In the genomic region with DNA sequence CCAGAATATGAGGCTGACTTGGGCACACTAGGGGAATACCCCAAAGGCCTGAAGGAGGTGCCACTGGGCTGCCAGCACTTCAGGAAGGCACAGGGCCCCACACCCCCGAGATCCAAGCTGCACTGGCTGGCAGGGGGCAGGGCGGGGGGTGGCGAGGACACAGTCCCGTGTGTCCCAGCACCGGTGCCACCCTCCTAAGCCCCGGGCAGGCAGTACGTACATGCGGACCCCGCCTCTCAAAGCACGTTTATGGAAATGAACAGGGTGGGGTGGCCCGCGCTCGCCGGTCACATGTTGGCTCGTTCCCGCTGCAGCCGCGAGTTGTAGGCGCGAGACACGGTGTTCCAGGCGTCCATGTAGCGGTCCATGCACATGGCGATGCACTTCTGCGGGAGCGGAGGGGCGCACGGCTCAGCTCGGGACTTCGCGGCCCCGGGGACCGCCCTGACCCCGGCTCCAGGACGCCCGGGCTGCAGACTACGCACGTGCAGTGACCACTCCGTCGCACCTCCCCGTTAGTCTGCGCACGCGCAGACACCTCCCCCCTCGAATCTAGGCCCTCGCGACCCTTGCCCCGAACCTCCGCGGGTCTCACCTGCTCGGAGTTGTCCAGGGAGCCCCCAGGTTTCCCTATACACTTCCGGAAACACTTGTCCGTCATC, we compare ENCODE assay signal across 8 cellular contexts. TPM values are rescaled to one million over a fixed set of nuclear protein-coding genes. Genes with fewer than 3 reads are reported as not detected.
DNase-seq lines count a peak whose midpoint lies in the region; ATAC-seq and TF ChIP-seq lines count a peak whose summit lies in the region.

No MANE protein-coding gene starts in this region.

- peak overlapping the region; percentile 98 for H3K56ac ChIP-seq in mesendoderm (ENCODE audit: low read length)

- peaks cover 10 to 19% (median 13%) of the 10 kb centered on the region in 3 donors for H3K4me1 Mint-ChIP-seq in CD8-positive, alpha-beta memory T cell
- H3K4me1 Mint-ChIP-seq in IgD-negative memory B cell = peaks cover 6 to 9% (median 7%) of the 10 kb centered on the region in 3 donors
- H3K4me1 Mint-ChIP-seq in activated B cell treated with CpG ODN at 0.5 μM for 24 hours = peaks cover 21% of the 10 kb centered on the region
- peaks cover 43% of the 10 kb centered on the region for H3K4me1 Mint-ChIP-seq in stimulated activated naive CD8-positive, alpha-beta T cell treated with anti-CD3 and anti-CD28 coated beads, Interleukin-15, amount 100 ng/mL, for 72 hours

- peaks cover 0 to 2% (median 0%) of the 10 kb centered on the region in 5 donors for H3K9me3 Mint-ChIP-seq in CD8-positive, alpha-beta memory T cell
- H3K9me3 Mint-ChIP-seq in IgD-negative memory B cell (no peaks in the 10 kb centered on the region), activated B cell treated with CpG ODN at 0.5 μM for 24 hours (no peaks in the 10 kb centered on the region)
- no peaks in the 10 kb centered on the region for H3K9me3 Mint-ChIP-seq in stimulated activated naive CD8-positive, alpha-beta T cell treated with anti-CD3 and anti-CD28 coated beads, Interleukin-15, amount 100 ng/mL, for 72 hours

- peaks cover 9% of the 10 kb centered on the region for H3K79me1 ChIP-seq in mesendoderm (ENCODE audit: low read length)

- peak overlapping the region; percentile 91 to 99 (median 94) for H3K4me3 Mint-ChIP-seq in CD8-positive, alpha-beta memory T cell
- H3K4me3 Mint-ChIP-seq in IgD-negative memory B cell (peak overlapping the region; percentile 92 to 99 (median 94)), activated B cell treated with CpG ODN at 0.5 μM for 24 hours (peak overlapping the region; percentile 90)
- H3K4me3 Mint-ChIP-seq in stimulated activated naive CD8-positive, alpha-beta T cell treated with anti-CD3 and anti-CD28 coated beads, Interleukin-15, amount 100 ng/mL, for 72 hours = peak overlapping the region; percentile 89 to 99

- CTCF ChIA-PET in CD8-positive, alpha-beta memory T cell (lab: Charles Lee) = interaction anchor here (1.0 to 1.3 kb wide), 3 partner anchors 153 to 322 kb away, joined by 3 to 6 read pairs (median 3); no protein-coding TSS in a partner anchor
- CTCF ChIA-PET in activated B cell treated with CpG ODN at 0.5 μM for 24 hours (lab: Charles Lee) = no interaction called here

- peaks cover 0 to 32% (median 2%) of the 10 kb centered on the region in 3 donors for H3K36me3 Mint-ChIP-seq in CD8-positive, alpha-beta memory T cell
- H3K36me3 Mint-ChIP-seq in IgD-negative memory B cell (no peaks in the 10 kb centered on the region), activated B cell treated with CpG ODN at 0.5 μM for 24 hours (ENCODE audit: low read depth) (peaks cover 28% of the 10 kb centered on the region)

- H3K9me3 ChIP-seq in CD8-positive, alpha-beta memory T cell (ENCODE audit: low read length) = no peaks in the 10 kb centered on the region

- peak overlapping the region; percentile 73 for H3K4ac ChIP-seq in mesendoderm (ENCODE audit: low read depth, low read length)

- peak overlapping the region; percentile 91 for H3K27ac ChIP-seq in CD8-positive, alpha-beta memory T cell (ENCODE audit: low read depth, low read length)
- peak overlapping the region; percentile 74 for H3K27ac ChIP-seq in mesendoderm (ENCODE audit: low read depth, low read length)

- no peaks in the 10 kb centered on the region for H3K36me3 ChIP-seq in CD8-positive, alpha-beta memory T cell (ENCODE audit: insufficient read depth, low read length)
- H3K36me3 ChIP-seq in mesendoderm (ENCODE audit: control insufficient read depth, insufficient read depth, low read length) = peaks cover 8% of the 10 kb centered on the region

- no peak overlapping the region for H2BK15ac ChIP-seq in mesendoderm (replicated peaks; ENCODE audit: low read depth)

- WGBS in mesendoderm (ENCODE audit: extremely low coverage, insufficient coverage, low lambda C conversion rate) = no CpG with 5 or more reads among the region's 53 CpGs

- H3K79me2 ChIP-seq in mesendoderm (ENCODE audit: control insufficient read depth, insufficient read depth, low read length) = peaks cover 15% of the 10 kb centered on the region

- H3K27me3 ChIP-seq in CD8-positive, alpha-beta memory T cell (ENCODE audit: insufficient read depth, low read length, poor library complexity, severe bottlenecking) = no peaks in the 10 kb centered on the region
- H3K27me3 ChIP-seq in mesendoderm (ENCODE audit: insufficient read depth, low read length, poor library complexity) = no peaks in the 10 kb centered on the region

- H3K27me3 Mint-ChIP-seq in CD8-positive, alpha-beta memory T cell = peaks cover 0 to 2% of the 10 kb centered on the region in 2 donors
- H3K27me3 Mint-ChIP-seq in IgD-negative memory B cell (no peaks in the 10 kb centered on the region), activated B cell treated with CpG ODN at 0.5 μM for 24 hours (no peaks in the 10 kb centered on the region)
- no peaks in the 10 kb centered on the region for H3K27me3 Mint-ChIP-seq in stimulated activated naive CD8-positive, alpha-beta T cell treated with anti-CD3 and anti-CD28 coated beads, Interleukin-15, amount 100 ng/mL, for 72 hours

- no peak overlapping the region for H4K5ac ChIP-seq in mesendoderm (ENCODE audit: low read length)

- no peak for TF ChIP-seq CTCF in activated B cell treated with CpG ODN at 0.5 μM for 24 hours (IDR thresholded peaks at IDR 0.05)

- H2AK5ac ChIP-seq in mesendoderm (ENCODE audit: low read length) = peak overlapping the region; percentile 14

- no peak overlapping the region for H3K23ac ChIP-seq in mesendoderm (ENCODE audit: low read length)

- POLR2A ChIA-PET in CD8-positive, alpha-beta memory T cell (lab: Charles Lee) = interaction anchor here (0.5 to 1.6 kb wide), 5 partner anchors 30 to 551 kb away, joined by 3 to 10 read pairs (median 4); a partner anchor contains a TSS
- POLR2A ChIA-PET in activated B cell treated with CpG ODN at 0.5 μM for 24 hours (lab: Charles Lee) = interaction anchor here (0.6 to 1.4 kb wide), 18 partner anchors 12 to 357 kb away, joined by 3 to 24 read pairs (median 4); a partner anchor contains a TSS

- ATAC-seq in GM19463 (IDR thresholded peaks at IDR 0.05; ENCODE audit: unreplicated experiment) = peak; percentile 12
- ATAC-seq in activated B cell treated with CpG ODN at 0.5 μM for 24 hours (ENCODE audit: low read depth) = peak; percentile 2
- ATAC-seq in stimulated activated naive CD8-positive, alpha-beta T cell treated with anti-CD3 and anti-CD28 coated beads, Interleukin-15, amount 100 ng/mL, for 72 hours = peak; percentile 10

- peak overlapping the region; percentile 23 for H2BK120ac ChIP-seq in mesendoderm (ENCODE audit: low read depth, low read length)

- H3K4me3 ChIP-seq in CD8-positive, alpha-beta memory T cell (ENCODE audit: low read length) = peak overlapping the region; percentile 84
- H3K4me3 ChIP-seq in mesendoderm (ENCODE audit: low read length) = peak overlapping the region; percentile 84

- peaks cover 19% of the 10 kb centered on the region for H3K4me1 ChIP-seq in CD8-positive, alpha-beta memory T cell (ENCODE audit: insufficient read depth, low read length)
- no peaks in the 10 kb centered on the region for H3K4me1 ChIP-seq in mesendoderm (ENCODE audit: control insufficient read depth, low read depth, low read length)

- peak overlapping the region; percentile 97 for H3K9ac ChIP-seq in mesendoderm (ENCODE audit: low read length)

- H3K27ac Mint-ChIP-seq in CD8-positive, alpha-beta memory T cell = peak overlapping the region in 7 of 8 donors; percentile 76 to 99 (median 97)
- H3K27ac Mint-ChIP-seq in IgD-negative memory B cell (peak overlapping the region; percentile 96 to 98 (median 98)), activated B cell treated with CpG ODN at 0.5 μM for 24 hours (peak overlapping the region; percentile 95)
- peak overlapping the region; percentile 97 to 99 for H3K27ac Mint-ChIP-seq in stimulated activated naive CD8-positive, alpha-beta T cell treated with anti-CD3 and anti-CD28 coated beads, Interleukin-15, amount 100 ng/mL, for 72 hours

- intact Hi-C loops in activated B cell treated with CpG ODN at 0.5 μM for 24 hours (cut with micrococcal nuclease) = loop anchor here (1.0 kb wide), 6 partner anchors 31 to 357 kb away; a partner anchor contains a TSS

- peak overlapping the region; percentile 91 for H3K18ac ChIP-seq in mesendoderm (ENCODE audit: low read length)

- H2BK5ac ChIP-seq in mesendoderm (ENCODE audit: low read length) = peak overlapping the region; percentile 76

- peak overlapping the region; percentile 43 for H4K8ac ChIP-seq in mesendoderm (ENCODE audit: low read depth, low read length)

- DNase-seq in CD8-positive, alpha-beta memory T cell = peak in 2 of 5 donors; percentile 40 to 63
- DNase-seq in activated B cell treated with CpG ODN at 0.5 μM for 24 hours (no peak), mesendoderm (peak; percentile 72), mesenteric fat pad (ENCODE audit: low spot score) (no peak)
- peak; percentile 41 for DNase-seq in effector CD8-positive, alpha-beta T cell (lab: John Stamatoyannopoulos, UW)
- peak in 1 of 2 donors; percentile 47 for DNase-seq in stimulated activated naive CD8-positive, alpha-beta T cell treated with anti-CD3 and anti-CD28 coated beads, Interleukin-15, amount 100 ng/mL, for 72 hours

- peak overlapping the region; percentile 71 for H3K4me2 ChIP-seq in mesendoderm (ENCODE audit: low read length)

RNA-seq across cellular contexts. Expression of a gene that starts 0.6 kb away (rescaled TPM):
- total RNA-seq in CD8-positive, alpha-beta memory T cell = 100 to 1,000 TPM; 154 to 169 TPM
- 71.0 TPM for polyA plus RNA-seq in CD8-positive, alpha-beta memory T cell
- 69.1 TPM for polyA plus RNA-seq in IgD-negative memory B cell
- total RNA-seq in activated B cell treated with CpG ODN at 0.5 μM for 24 hours (63.9 and 65.3 TPM in 2 replicates), mesenteric fat pad (80.3 TPM)
- polyA plus RNA-seq in mesendoderm (2013, experiment 1 of 2) = 215 TPM
- 208 TPM for polyA plus RNA-seq in mesendoderm (2013, experiment 2 of 2)

RNA-seq across cellular contexts. Expression of a gene that starts 30.0 kb away (rescaled TPM):
- 100 to 1,000 TPM; 110 to 116 TPM for total RNA-seq in CD8-positive, alpha-beta memory T cell
- 13.1 TPM for polyA plus RNA-seq in CD8-positive, alpha-beta memory T cell
- polyA plus RNA-seq in IgD-negative memory B cell = 4.6 TPM
- total RNA-seq in activated B cell treated with CpG ODN at 0.5 μM for 24 hours (36.4 and 39.2 TPM in 2 replicates), mesenteric fat pad (19.6 TPM)
- 144 TPM for polyA plus RNA-seq in mesendoderm (2013, experiment 1 of 2)
- 143 TPM for polyA plus RNA-seq in mesendoderm (2013, experiment 2 of 2)

RNA-seq across cellular contexts. Expression of a gene that starts 49.1 kb away (rescaled TPM):
- 10 to 100 TPM; 51.1 to 53.7 TPM for total RNA-seq in CD8-positive, alpha-beta memory T cell
- polyA plus RNA-seq in CD8-positive, alpha-beta memory T cell = 90.7 TPM
- polyA plus RNA-seq in IgD-negative memory B cell = 98.0 TPM
- 291 and 302 TPM in 2 replicates for total RNA-seq in activated B cell treated with CpG ODN at 0.5 μM for 24 hours
- 43.7 TPM for polyA plus RNA-seq in mesendoderm (2013, experiment 1 of 2)
- polyA plus RNA-seq in mesendoderm (2013, experiment 2 of 2) = 44.8 TPM
- 365 TPM for total RNA-seq in mesenteric fat pad

Comparison
In these comparisons a context has a peak if more than half of its experiments do, and no peak if none do; other contexts are left out.
1. DNase-seq: peak in effector CD8-positive, alpha-beta T cell (single experiment) and mesendoderm (single experiment); none in activated B cell treated with CpG ODN at 0.5 μM for 24 hours (single experiment) and mesenteric fat pad (single experiment).
2. Peak in every context shown above with its lines, with median percentiles within 50 percentile points of each other: H3K27ac Mint-ChIP-seq, H3K4me3 Mint-ChIP-seq and ATAC-seq.